ENCODE assay signal across 1 cellular context in the genomic region with DNA sequence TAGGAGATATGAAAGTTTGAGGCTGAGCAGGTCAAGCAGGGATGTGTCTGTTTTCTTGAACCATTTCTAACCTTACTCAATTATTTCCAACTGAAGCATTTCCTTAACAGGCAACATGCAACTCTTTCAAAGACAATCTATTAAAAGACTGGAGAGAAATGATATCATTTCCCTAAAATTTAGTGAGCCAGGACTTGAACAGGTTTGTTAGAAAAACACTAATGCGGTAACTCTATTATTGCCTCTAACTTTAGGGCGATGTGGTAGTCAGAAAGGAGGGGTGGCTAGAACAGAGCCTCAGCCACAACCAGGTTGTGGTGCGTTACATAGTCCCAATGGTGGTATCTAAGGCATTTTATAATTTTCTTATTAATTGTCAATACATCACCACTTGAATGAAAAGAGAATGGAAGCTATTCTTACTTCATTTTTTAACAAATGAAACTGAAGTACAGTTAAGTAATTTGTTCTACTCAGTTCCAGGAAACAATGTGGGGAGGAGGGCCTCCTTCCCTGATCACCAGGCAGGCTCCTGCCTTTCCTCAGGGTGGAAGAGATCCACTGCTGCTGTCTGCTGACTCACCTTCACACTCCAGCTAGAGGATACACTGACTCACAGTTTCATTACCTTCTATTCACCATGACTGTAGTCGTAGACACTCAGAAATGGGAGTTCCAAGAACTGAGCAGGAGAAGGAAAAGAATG.
TF ChIP-seq lines count a peak whose summit lies in the region.

No MANE protein-coding gene starts in this region.

TF ChIP-seq in HCT116, 20 proteins besides CTCF, POLR2A, EP300 and RAD21 (continued from another document):
- TF ChIP-seq REST (IDR thresholded peaks at IDR 0.05; ENCODE audit: low read depth), result no peak
- TF ChIP-seq SRF (IDR thresholded peaks at IDR 0.05; ENCODE audit: low read depth), result peak; percentile 61
